Comparison of ENCODE assay signal across 1 cellular context in the genomic region with DNA sequence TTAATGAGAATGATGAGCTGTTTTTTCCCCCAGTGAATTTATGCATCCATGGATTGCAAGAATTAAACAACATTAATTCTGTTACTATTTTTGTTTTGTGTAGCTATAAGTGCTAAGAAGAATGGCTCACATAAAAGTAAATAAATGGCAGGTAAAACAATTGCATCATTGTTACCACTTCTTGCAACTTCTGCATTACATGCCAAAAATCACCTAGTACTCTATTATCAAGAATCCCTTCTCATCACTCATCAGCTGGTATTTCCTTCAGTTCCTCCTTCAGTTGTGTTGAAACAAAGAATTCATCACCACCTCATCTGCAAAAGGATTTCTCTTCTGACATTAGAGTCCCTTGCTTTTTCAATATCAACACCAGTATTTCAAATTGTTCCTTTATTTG.
TF ChIP-seq lines count a peak whose summit lies in the region.

No MANE protein-coding gene starts in this region.

TF ChIP-seq in HepG2, 621 proteins besides CTCF, POLR2A, EP300 and RAD21 (continues in another document):
- TF ChIP-seq HNRNPL (IDR thresholded peaks at IDR 0.05; ENCODE audit: low read depth, low read length) (peak; percentile 86; the same call in 1 of the 2 replicates), SRSF4 (IDR thresholded peaks at IDR 0.05; ENCODE audit: low read depth, low read length, poor library complexity, severe bottlenecking) (peak; percentile 96), RORA (CRISPR knock-in tag; IDR thresholded peaks at IDR 0.05) (no peak), KAT7 (CRISPR knock-in tag; IDR thresholded peaks at IDR 0.05; ENCODE audit: borderline replicate concordance) (peak; percentile 15; the same call in 1 of the 2 replicates), AGO2 (optimal IDR thresholded peaks at IDR 0.05; ENCODE audit: low read depth, low read length) (peak; percentile 92), FIP1L1 (IDR thresholded peaks at IDR 0.05; ENCODE audit: borderline replicate concordance, insufficient read depth, low read depth, low read length) (peak; percentile 96; the same call in 1 of the 2 replicates), MLLT10 (CRISPR knock-in tag; IDR thresholded peaks at IDR 0.05) (peak; percentile 27; the same call in 1 of the 2 replicates), CEBPG (CRISPR knock-in tag; IDR thresholded peaks at IDR 0.05) (peak; percentile 62), HNRNPK (IDR thresholded peaks at IDR 0.05; ENCODE audit: low read depth, low read length, poor library complexity, severe bottlenecking) (peak; percentile 33), ZC3H4 (CRISPR knock-in tag; IDR thresholded peaks at IDR 0.05; ENCODE audit: borderline replicate concordance) (peak; percentile 67; the same call in 1 of the 2 replicates), POLR2AphosphoS5 (IDR thresholded peaks at IDR 0.05; ENCODE audit: low read depth, low read length) (peak; percentile 42; the same call in 1 of the 2 replicates), ZNF264 (CRISPR knock-in tag; IDR thresholded peaks at IDR 0.05) (no peak), ATF7 (IDR thresholded peaks at IDR 0.05) (0 out of 2 replicates have a peak, but pooled peaks have one; percentile 21), ATF7 (CRISPR knock-in tag; IDR thresholded peaks at IDR 0.05) (no peak), ISL2 (CRISPR knock-in tag; IDR thresholded peaks at IDR 0.05) (0 out of 2 replicates have a peak, but pooled peaks have one; percentile 17), MIER2 (CRISPR knock-in tag; IDR thresholded peaks at IDR 0.05) (no peak), TAF15 (IDR thresholded peaks at IDR 0.05; ENCODE audit: low read depth, low read length, poor library complexity, severe bottlenecking) (peak; percentile 62), SNRNP70 (IDR thresholded peaks at IDR 0.05; ENCODE audit: low read depth, low read length) (peak; percentile 93; the same call in 1 of the 2 replicates), ZNF331 (CRISPR knock-in tag; IDR thresholded peaks at IDR 0.05) (0 out of 2 replicates have a peak, but pooled peaks have one; percentile 9), ERF (CRISPR knock-in tag; IDR thresholded peaks at IDR 0.05) (no peak), RBM22 (optimal IDR thresholded peaks at IDR 0.05; ENCODE audit: low read length) (peak; percentile 84), PAF1 (CRISPR knock-in tag; IDR thresholded peaks at IDR 0.05) (peak; percentile 99), ZNF615 (CRISPR knock-in tag; IDR thresholded peaks at IDR 0.05; ENCODE audit: borderline replicate concordance) (no peak), CEBPB (IDR thresholded peaks at IDR 0.05; ENCODE audit: borderline replicate concordance, low read depth, low read length) (peak; percentile 75; the same call in 1 of the 2 replicates), RBFOX2 (IDR thresholded peaks at IDR 0.05; ENCODE audit: low read depth, low read length) (peak; percentile 11; the same call in 1 of the 2 replicates)
- TF ChIP-seq, protein P1, sequence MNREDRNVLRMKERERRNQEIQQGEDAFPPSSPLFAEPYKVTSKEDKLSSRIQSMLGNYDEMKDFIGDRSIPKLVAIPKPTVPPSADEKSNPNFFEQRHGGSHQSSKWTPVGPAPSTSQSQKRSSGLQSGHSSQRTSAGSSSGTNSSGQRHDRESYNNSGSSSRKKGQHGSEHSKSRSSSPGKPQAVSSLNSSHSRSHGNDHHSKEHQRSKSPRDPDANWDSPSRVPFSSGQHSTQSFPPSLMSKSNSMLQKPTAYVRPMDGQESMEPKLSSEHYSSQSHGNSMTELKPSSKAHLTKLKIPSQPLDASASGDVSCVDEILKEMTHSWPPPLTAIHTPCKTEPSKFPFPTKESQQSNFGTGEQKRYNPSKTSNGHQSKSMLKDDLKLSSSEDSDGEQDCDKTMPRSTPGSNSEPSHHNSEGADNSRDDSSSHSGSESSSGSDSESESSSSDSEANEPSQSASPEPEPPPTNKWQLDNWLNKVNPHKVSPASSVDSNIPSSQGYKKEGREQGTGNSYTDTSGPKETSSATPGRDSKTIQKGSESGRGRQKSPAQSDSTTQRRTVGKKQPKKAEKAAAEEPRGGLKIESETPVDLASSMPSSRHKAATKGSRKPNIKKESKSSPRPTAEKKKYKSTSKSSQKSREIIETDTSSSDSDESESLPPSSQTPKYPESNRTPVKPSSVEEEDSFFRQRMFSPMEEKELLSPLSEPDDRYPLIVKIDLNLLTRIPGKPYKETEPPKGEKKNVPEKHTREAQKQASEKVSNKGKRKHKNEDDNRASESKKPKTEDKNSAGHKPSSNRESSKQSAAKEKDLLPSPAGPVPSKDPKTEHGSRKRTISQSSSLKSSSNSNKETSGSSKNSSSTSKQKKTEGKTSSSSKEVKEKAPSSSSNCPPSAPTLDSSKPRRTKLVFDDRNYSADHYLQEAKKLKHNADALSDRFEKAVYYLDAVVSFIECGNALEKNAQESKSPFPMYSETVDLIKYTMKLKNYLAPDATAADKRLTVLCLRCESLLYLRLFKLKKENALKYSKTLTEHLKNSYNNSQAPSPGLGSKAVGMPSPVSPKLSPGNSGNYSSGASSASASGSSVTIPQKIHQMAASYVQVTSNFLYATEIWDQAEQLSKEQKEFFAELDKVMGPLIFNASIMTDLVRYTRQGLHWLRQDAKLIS (CRISPR knock-in tag; IDR thresholded peaks at IDR 0.05) = peak; percentile 92; the same call in 1 of the 2 replicates
- TF ChIP-seq, protein P2, sequence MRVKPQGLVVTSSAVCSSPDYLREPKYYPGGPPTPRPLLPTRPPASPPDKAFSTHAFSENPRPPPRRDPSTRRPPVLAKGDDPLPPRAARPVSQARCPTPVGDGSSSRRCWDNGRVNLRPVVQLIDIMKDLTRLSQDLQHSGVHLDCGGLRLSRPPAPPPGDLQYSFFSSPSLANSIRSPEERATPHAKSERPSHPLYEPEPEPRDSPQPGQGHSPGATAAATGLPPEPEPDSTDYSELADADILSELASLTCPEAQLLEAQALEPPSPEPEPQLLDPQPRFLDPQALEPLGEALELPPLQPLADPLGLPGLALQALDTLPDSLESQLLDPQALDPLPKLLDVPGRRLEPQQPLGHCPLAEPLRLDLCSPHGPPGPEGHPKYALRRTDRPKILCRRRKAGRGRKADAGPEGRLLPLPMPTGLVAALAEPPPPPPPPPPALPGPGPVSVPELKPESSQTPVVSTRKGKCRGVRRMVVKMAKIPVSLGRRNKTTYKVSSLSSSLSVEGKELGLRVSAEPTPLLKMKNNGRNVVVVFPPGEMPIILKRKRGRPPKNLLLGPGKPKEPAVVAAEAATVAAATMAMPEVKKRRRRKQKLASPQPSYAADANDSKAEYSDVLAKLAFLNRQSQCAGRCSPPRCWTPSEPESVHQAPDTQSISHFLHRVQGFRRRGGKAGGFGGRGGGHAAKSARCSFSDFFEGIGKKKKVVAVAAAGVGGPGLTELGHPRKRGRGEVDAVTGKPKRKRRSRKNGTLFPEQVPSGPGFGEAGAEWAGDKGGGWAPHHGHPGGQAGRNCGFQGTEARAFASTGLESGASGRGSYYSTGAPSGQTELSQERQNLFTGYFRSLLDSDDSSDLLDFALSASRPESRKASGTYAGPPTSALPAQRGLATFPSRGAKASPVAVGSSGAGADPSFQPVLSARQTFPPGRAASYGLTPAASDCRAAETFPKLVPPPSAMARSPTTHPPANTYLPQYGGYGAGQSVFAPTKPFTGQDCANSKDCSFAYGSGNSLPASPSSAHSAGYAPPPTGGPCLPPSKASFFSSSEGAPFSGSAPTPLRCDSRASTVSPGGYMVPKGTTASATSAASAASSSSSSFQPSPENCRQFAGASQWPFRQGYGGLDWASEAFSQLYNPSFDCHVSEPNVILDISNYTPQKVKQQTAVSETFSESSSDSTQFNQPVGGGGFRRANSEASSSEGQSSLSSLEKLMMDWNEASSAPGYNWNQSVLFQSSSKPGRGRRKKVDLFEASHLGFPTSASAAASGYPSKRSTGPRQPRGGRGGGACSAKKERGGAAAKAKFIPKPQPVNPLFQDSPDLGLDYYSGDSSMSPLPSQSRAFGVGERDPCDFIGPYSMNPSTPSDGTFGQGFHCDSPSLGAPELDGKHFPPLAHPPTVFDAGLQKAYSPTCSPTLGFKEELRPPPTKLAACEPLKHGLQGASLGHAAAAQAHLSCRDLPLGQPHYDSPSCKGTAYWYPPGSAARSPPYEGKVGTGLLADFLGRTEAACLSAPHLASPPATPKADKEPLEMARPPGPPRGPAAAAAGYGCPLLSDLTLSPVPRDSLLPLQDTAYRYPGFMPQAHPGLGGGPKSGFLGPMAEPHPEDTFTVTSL (CRISPR knock-in tag; IDR thresholded peaks at IDR 0.05; ENCODE audit: borderline replicate concordance) = no peak
- TF ChIP-seq, protein P3, sequence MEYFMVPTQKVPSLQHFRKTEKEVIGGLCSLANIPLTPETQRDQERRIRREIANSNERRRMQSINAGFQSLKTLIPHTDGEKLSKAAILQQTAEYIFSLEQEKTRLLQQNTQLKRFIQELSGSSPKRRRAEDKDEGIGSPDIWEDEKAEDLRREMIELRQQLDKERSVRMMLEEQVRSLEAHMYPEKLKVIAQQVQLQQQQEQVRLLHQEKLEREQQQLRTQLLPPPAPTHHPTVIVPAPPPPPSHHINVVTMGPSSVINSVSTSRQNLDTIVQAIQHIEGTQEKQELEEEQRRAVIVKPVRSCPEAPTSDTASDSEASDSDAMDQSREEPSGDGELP (IDR thresholded peaks at IDR 0.05; ENCODE audit: borderline replicate concordance, low read depth) = no peak
- TF ChIP-seq, protein P4, sequence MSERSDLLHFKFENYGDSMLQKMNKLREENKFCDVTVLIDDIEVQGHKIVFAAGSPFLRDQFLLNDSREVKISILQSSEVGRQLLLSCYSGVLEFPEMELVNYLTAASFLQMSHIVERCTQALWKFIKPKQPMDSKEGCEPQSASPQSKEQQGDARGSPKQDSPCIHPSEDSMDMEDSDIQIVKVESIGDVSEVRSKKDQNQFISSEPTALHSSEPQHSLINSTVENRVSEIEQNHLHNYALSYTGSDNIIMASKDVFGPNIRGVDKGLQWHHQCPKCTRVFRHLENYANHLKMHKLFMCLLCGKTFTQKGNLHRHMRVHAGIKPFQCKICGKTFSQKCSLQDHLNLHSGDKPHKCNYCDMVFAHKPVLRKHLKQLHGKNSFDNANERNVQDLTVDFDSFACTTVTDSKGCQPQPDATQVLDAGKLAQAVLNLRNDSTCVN (CRISPR knock-in tag; IDR thresholded peaks at IDR 0.05; ENCODE audit: borderline replicate concordance) = no peak
- TF ChIP-seq, protein P5, sequence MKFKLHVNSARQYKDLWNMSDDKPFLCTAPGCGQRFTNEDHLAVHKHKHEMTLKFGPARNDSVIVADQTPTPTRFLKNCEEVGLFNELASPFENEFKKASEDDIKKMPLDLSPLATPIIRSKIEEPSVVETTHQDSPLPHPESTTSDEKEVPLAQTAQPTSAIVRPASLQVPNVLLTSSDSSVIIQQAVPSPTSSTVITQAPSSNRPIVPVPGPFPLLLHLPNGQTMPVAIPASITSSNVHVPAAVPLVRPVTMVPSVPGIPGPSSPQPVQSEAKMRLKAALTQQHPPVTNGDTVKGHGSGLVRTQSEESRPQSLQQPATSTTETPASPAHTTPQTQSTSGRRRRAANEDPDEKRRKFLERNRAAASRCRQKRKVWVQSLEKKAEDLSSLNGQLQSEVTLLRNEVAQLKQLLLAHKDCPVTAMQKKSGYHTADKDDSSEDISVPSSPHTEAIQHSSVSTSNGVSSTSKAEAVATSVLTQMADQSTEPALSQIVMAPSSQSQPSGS (CRISPR knock-in tag; IDR thresholded peaks at IDR 0.05) = peak; percentile 14; the same call in 1 of the 2 replicates
- TF ChIP-seq, protein P6, sequence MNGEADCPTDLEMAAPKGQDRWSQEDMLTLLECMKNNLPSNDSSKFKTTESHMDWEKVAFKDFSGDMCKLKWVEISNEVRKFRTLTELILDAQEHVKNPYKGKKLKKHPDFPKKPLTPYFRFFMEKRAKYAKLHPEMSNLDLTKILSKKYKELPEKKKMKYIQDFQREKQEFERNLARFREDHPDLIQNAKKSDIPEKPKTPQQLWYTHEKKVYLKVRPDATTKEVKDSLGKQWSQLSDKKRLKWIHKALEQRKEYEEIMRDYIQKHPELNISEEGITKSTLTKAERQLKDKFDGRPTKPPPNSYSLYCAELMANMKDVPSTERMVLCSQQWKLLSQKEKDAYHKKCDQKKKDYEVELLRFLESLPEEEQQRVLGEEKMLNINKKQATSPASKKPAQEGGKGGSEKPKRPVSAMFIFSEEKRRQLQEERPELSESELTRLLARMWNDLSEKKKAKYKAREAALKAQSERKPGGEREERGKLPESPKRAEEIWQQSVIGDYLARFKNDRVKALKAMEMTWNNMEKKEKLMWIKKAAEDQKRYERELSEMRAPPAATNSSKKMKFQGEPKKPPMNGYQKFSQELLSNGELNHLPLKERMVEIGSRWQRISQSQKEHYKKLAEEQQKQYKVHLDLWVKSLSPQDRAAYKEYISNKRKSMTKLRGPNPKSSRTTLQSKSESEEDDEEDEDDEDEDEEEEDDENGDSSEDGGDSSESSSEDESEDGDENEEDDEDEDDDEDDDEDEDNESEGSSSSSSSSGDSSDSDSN (CRISPR knock-in tag; IDR thresholded peaks at IDR 0.05) = no peak
- TF ChIP-seq, protein P7, sequence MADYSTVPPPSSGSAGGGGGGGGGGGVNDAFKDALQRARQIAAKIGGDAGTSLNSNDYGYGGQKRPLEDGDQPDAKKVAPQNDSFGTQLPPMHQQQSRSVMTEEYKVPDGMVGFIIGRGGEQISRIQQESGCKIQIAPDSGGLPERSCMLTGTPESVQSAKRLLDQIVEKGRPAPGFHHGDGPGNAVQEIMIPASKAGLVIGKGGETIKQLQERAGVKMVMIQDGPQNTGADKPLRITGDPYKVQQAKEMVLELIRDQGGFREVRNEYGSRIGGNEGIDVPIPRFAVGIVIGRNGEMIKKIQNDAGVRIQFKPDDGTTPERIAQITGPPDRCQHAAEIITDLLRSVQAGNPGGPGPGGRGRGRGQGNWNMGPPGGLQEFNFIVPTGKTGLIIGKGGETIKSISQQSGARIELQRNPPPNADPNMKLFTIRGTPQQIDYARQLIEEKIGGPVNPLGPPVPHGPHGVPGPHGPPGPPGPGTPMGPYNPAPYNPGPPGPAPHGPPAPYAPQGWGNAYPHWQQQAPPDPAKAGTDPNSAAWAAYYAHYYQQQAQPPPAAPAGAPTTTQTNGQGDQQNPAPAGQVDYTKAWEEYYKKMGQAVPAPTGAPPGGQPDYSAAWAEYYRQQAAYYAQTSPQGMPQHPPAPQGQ (CRISPR knock-in tag; IDR thresholded peaks at IDR 0.05; ENCODE audit: borderline replicate concordance) = 0 out of 2 replicates have a peak, but pooled peaks have one; percentile 29
- TF ChIP-seq, protein P8, sequence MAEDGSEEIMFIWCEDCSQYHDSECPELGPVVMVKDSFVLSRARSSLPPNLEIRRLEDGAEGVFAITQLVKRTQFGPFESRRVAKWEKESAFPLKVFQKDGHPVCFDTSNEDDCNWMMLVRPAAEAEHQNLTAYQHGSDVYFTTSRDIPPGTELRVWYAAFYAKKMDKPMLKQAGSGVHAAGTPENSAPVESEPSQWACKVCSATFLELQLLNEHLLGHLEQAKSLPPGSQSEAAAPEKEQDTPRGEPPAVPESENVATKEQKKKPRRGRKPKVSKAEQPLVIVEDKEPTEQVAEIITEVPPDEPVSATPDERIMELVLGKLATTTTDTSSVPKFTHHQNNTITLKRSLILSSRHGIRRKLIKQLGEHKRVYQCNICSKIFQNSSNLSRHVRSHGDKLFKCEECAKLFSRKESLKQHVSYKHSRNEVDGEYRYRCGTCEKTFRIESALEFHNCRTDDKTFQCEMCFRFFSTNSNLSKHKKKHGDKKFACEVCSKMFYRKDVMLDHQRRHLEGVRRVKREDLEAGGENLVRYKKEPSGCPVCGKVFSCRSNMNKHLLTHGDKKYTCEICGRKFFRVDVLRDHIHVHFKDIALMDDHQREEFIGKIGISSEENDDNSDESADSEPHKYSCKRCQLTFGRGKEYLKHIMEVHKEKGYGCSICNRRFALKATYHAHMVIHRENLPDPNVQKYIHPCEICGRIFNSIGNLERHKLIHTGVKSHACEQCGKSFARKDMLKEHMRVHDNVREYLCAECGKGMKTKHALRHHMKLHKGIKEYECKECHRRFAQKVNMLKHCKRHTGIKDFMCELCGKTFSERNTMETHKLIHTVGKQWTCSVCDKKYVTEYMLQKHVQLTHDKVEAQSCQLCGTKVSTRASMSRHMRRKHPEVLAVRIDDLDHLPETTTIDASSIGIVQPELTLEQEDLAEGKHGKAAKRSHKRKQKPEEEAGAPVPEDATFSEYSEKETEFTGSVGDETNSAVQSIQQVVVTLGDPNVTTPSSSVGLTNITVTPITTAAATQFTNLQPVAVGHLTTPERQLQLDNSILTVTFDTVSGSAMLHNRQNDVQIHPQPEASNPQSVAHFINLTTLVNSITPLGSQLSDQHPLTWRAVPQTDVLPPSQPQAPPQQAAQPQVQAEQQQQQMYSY (CRISPR knock-in tag; IDR thresholded peaks at IDR 0.05) = no peak
